20 cellular contexts compared by ENCODE assay signal in genomic region chr6:150915868-150916267, GRCh38. TPM values are rescaled to one million over a fixed set of nuclear protein-coding genes. Genes with fewer than 3 reads are reported as not detected.
A peak's percentile ranks its signal among the peaks of the same experiment; 100 is the strongest.
DNase-seq lines count a peak whose midpoint lies in the region; TF ChIP-seq lines count a peak whose summit lies in the region.
"Had no signal": no experiment of that assay in that cellular context is flagged by ENCODE, and none has a peak within 500 bp of the region (broad histone marks: within the 10 kb centered on the region; RNA-seq: fewer than 3 reads in every experiment).

No MANE protein-coding gene starts in this region.

- H3K9me3 ChIP-seq in left ventricle myocardium inferior (replicated peaks) (no peaks in the 10 kb centered on the region), tibial artery (no peaks in the 10 kb centered on the region)
- H3K9me3 ChIP-seq: mucosa of descending colon, tibial nerve had no signal

- H3K27ac ChIP-seq in left ventricle myocardium inferior (replicated peaks): peak overlapping the region; percentile 47
- H3K27ac ChIP-seq in tibial artery: peak overlapping the region; percentile 54 to 59
- H3K27ac ChIP-seq: dorsolateral prefrontal cortex, hepatocyte, neural progenitor cell had no signal

- H3K36me3 ChIP-seq in left ventricle myocardium inferior (no peaks in the 10 kb centered on the region), tibial artery (peaks cover 22 to 25% (median 24%) of the 10 kb centered on the region in 3 donors)
- H3K36me3 ChIP-seq: neural progenitor cell had no signal

- TF ChIP-seq CTCF in choroid plexus epithelial cell (conservative IDR thresholded peaks at IDR 0.05; ENCODE audit: low read depth, low read length) (no peak), left ventricle myocardium inferior (IDR thresholded peaks at IDR 0.05; ENCODE audit: borderline replicate concordance) (no peak), tibial artery (IDR thresholded peaks at IDR 0.05) (no peak), type B pancreatic cell (conservative IDR thresholded peaks at IDR 0.05) (no peak)

- H3K4me1 Mint-ChIP-seq in activated naive CD8-positive, alpha-beta T cell (ENCODE audit: low read depth): no peaks in the 10 kb centered on the region
- H3K4me1 Mint-ChIP-seq in activated naive CD8-positive, alpha-beta T cell treated with anti-CD3 and anti-CD28 coated beads for 36 hours: no peaks in the 10 kb centered on the region
- H3K4me1 Mint-ChIP-seq in type B pancreatic cell (ENCODE audit: unreplicated experiment): peaks cover 5% of the 10 kb centered on the region
- H3K4me1 Mint-ChIP-seq: neural progenitor cell; stimulated activated memory B cell treated with anti-CD40 and anti-IgM and Interleukin-4, amounts not matched to agents 10 μg/mL and 1 μg/mL and 100 μg/mL, for 72 hours had no signal

- peaks cover 15% of the 10 kb centered on the region for H3K36me3 Mint-ChIP-seq in activated naive CD8-positive, alpha-beta T cell
- H3K36me3 Mint-ChIP-seq in activated naive CD8-positive, alpha-beta T cell treated with anti-CD3 and anti-CD28 coated beads for 36 hours: peaks cover 41% of the 10 kb centered on the region
- H3K36me3 Mint-ChIP-seq in type B pancreatic cell: peaks cover 22% of the 10 kb centered on the region

- no peaks in the 10 kb centered on the region for H3K27me3 Mint-ChIP-seq in activated naive CD8-positive, alpha-beta T cell
- no peaks in the 10 kb centered on the region for H3K27me3 Mint-ChIP-seq in activated naive CD8-positive, alpha-beta T cell treated with anti-CD3 and anti-CD28 coated beads for 36 hours
- H3K27me3 Mint-ChIP-seq in type B pancreatic cell: no peaks in the 10 kb centered on the region
- H3K27me3 Mint-ChIP-seq: CD4-positive, alpha-beta T cell; stimulated activated memory B cell treated with anti-CD40 and anti-IgM and Interleukin-4, amounts not matched to agents 10 μg/mL and 1 μg/mL and 100 μg/mL, for 72 hours had no signal

- H3K4me1 ChIP-seq in left ventricle myocardium inferior (no peaks in the 10 kb centered on the region), tibial artery (peaks cover 0 to 13% (median 7%) of the 10 kb centered on the region in 4 donors)
- H3K4me1 ChIP-seq: neural progenitor cell had no signal

- no peak overlapping the region for H3K4me3 Mint-ChIP-seq in activated naive CD8-positive, alpha-beta T cell
- no peak overlapping the region for H3K4me3 Mint-ChIP-seq in activated naive CD8-positive, alpha-beta T cell treated with anti-CD3 and anti-CD28 coated beads for 36 hours
- H3K4me3 Mint-ChIP-seq in type B pancreatic cell: no peak overlapping the region
- H3K4me3 Mint-ChIP-seq: CD4-positive, alpha-beta T cell; neural progenitor cell; stimulated activated memory B cell treated with anti-CD40 and anti-IgM and Interleukin-4, amounts not matched to agents 10 μg/mL and 1 μg/mL and 100 μg/mL, for 72 hours had no signal

- H3K27me3 ChIP-seq in left ventricle myocardium inferior (ENCODE audit: low read depth): no peaks in the 10 kb centered on the region
- H3K27me3 ChIP-seq in tibial artery: no peaks in the 10 kb centered on the region
- H3K27me3 ChIP-seq: dorsolateral prefrontal cortex, hepatocyte, neural progenitor cell, tibial nerve had no signal

- DNase-seq in activated naive CD8-positive, alpha-beta T cell treated with anti-CD3 and anti-CD28 coated beads for 36 hours: no peak
- peak; percentile 74 for DNase-seq in choroid plexus epithelial cell (ENCODE audit: low read depth)
- no peak for DNase-seq in left ventricle myocardium inferior
- no peak for DNase-seq in tibial artery
- DNase-seq in activated CD4-positive, CD25-positive, alpha-beta regulatory T cell treated with anti-CD3 and anti-CD28 coated beads, Interleukin-2, amount 50 U/mL, for 72 hours: no peak
- DNase-seq in type B pancreatic cell (ENCODE audit: extremely low spot score, unreplicated experiment): no peak
- no peak for DNase-seq in NCI-H2171 (lab: John Stamatoyannopoulos, UW)
- DNase-seq: activated CD4-positive, alpha-beta T cell treated with anti-CD3 and anti-CD28 coated beads, Interleukin-2, amount 50 U/mL, for 1 hour; CD4-positive, alpha-beta T cell; DMS53; dorsolateral prefrontal cortex; mucosa of descending colon; NCI-H187; NCI-H446; stimulated activated CD4-positive, alpha-beta T cell treated with anti-CD3 and anti-CD28 coated beads, Interleukin-15, amount 100 ng/mL, for 24 hours had no signal

- intact Hi-C loops in left ventricle myocardium inferior (cut with micrococcal nuclease): no loop called here
- intact Hi-C loops in tibial artery (cut with DNase I; ENCODE audit: low total_unique reads): no loop called here

- no peaks in the 10 kb centered on the region for H3K9me3 Mint-ChIP-seq in activated naive CD8-positive, alpha-beta T cell (ENCODE audit: low read depth)
- peaks cover 1% of the 10 kb centered on the region for H3K9me3 Mint-ChIP-seq in activated naive CD8-positive, alpha-beta T cell treated with anti-CD3 and anti-CD28 coated beads for 36 hours
- peaks cover 5% of the 10 kb centered on the region for H3K9me3 Mint-ChIP-seq in type B pancreatic cell
- H3K9me3 Mint-ChIP-seq: neural progenitor cell had no signal

- H3K27ac Mint-ChIP-seq in activated naive CD8-positive, alpha-beta T cell: peak overlapping the region; percentile 10
- no peak overlapping the region for H3K27ac Mint-ChIP-seq in activated naive CD8-positive, alpha-beta T cell treated with anti-CD3 and anti-CD28 coated beads for 36 hours
- H3K27ac Mint-ChIP-seq in type B pancreatic cell: no peak overlapping the region
- H3K27ac Mint-ChIP-seq: CD4-positive, alpha-beta T cell; neural progenitor cell; stimulated activated memory B cell treated with anti-CD40 and anti-IgM and Interleukin-4, amounts not matched to agents 10 μg/mL and 1 μg/mL and 100 μg/mL, for 72 hours had no signal

- H3K4me3 ChIP-seq in choroid plexus epithelial cell (ENCODE audit: low read depth, low read length) (no peak overlapping the region), left ventricle myocardium inferior (no peak overlapping the region), tibial artery (no peak overlapping the region)
- H3K4me3 ChIP-seq: dorsolateral prefrontal cortex, hepatocyte, mucosa of descending colon, neural progenitor cell, tibial nerve had no signal

RNA-seq across cellular contexts. Expression of gene MTHFD1L, which starts 50.4 kb away (rescaled TPM):
- total RNA-seq in activated naive CD8-positive, alpha-beta T cell treated with anti-CD3 and anti-CD28 coated beads for 36 hours: 100 to 1,000 TPM; 138 to 155 TPM
- total RNA-seq in left ventricle myocardium inferior: 3.1 TPM
- total RNA-seq in type B pancreatic cell (ENCODE audit: low replicate concordance): 25.3 and 28.1 TPM in 2 replicates
